In genomic region chr2:72915907-72916742, GRCh38 we compare ENCODE assay signal across 8 cellular contexts. TPM values are rescaled to one million over a fixed set of nuclear protein-coding genes. Genes with fewer than 3 reads are reported as not detected.
DNase-seq lines count a peak whose midpoint lies in the region; ATAC-seq and TF ChIP-seq lines count a peak whose summit lies in the region.

No MANE protein-coding gene starts in this region.

- TF ChIP-seq CTCF in type B pancreatic cell (conservative IDR thresholded peaks at IDR 0.05) = no peak

- H3K4me1 ChIP-seq in mononuclear cell (ENCODE audit: insufficient read depth, low read length) = peaks cover 51% of the 10 kb centered on the region

- H3K27me3 Mint-ChIP-seq in type B pancreatic cell = peaks cover 86% of the 10 kb centered on the region

- H3K27ac Mint-ChIP-seq in type B pancreatic cell = no peak overlapping the region

- peaks cover 5% of the 10 kb centered on the region for H3K4me1 Mint-ChIP-seq in type B pancreatic cell (ENCODE audit: unreplicated experiment)

- peaks cover 91% of the 10 kb centered on the region for H3K27me3 ChIP-seq in mononuclear cell (ENCODE audit: insufficient read depth, low read length)

- H3K9me3 ChIP-seq in mononuclear cell (ENCODE audit: low read depth, low read length) = no peaks in the 10 kb centered on the region

- H3K4me3 ChIP-seq in mononuclear cell (ENCODE audit: low read length) = peak overlapping the region; percentile 6

- ATAC-seq in GM19452 (IDR thresholded peaks at IDR 0.05; ENCODE audit: unreplicated experiment) (peak; percentile 64), HG03457 (IDR thresholded peaks at IDR 0.05; ENCODE audit: unreplicated experiment) (peak; percentile 46), SK-N-SH treated with all-trans-retinoic acid at 6 μM for 48 hours (peak; percentile 56)

- peak; percentile 62 for DNase-seq in DMS53 treated with DMSO at 0.1 percent for 48 hours (lab: John Stamatoyannopoulos, UW; ENCODE audit: unreplicated experiment)
- peak; percentile 87 for DNase-seq in ecto neural progenitor cell (ENCODE audit: low spot score)
- peak; percentile 72 for DNase-seq in type B pancreatic cell (ENCODE audit: extremely low spot score, unreplicated experiment)
- DNase-seq in effector CD8-positive, alpha-beta T cell (lab: John Stamatoyannopoulos, UW) = no peak

- H3K4me3 Mint-ChIP-seq in type B pancreatic cell = peak overlapping the region; percentile 76

- H3K36me3 Mint-ChIP-seq in type B pancreatic cell = no peaks in the 10 kb centered on the region

- H3K9me3 Mint-ChIP-seq in type B pancreatic cell = no peaks in the 10 kb centered on the region

TF ChIP-seq in SK-N-SH treated with all-trans-retinoic acid at 6 μM for 48 hours, 23 proteins besides CTCF, POLR2A, EP300 and RAD21:
- TF ChIP-seq RARB (CRISPR knock-in tag; IDR thresholded peaks at IDR 0.05) = no peak
- no peak for TF ChIP-seq OSR1 (CRISPR knock-in tag; IDR thresholded peaks at IDR 0.05)
- TF ChIP-seq TOX (CRISPR knock-in tag; IDR thresholded peaks at IDR 0.05; ENCODE audit: borderline replicate concordance) = no peak
- TF ChIP-seq ZFP3 (CRISPR knock-in tag; IDR thresholded peaks at IDR 0.05) = no peak
- no peak for TF ChIP-seq ZC3H10 (CRISPR knock-in tag; IDR thresholded peaks at IDR 0.05)
- no peak for TF ChIP-seq POU6F1 (CRISPR knock-in tag; IDR thresholded peaks at IDR 0.05; ENCODE audit: borderline replicate concordance, low read depth)
- TF ChIP-seq ZNF565 (CRISPR knock-in tag; conservative IDR thresholded peaks at IDR 0.05; ENCODE audit: low read depth) = no peak
- no peak for TF ChIP-seq ARNTL (CRISPR knock-in tag; IDR thresholded peaks at IDR 0.05; ENCODE audit: borderline replicate concordance, low read depth)
- no peak for TF ChIP-seq SNAI2 (CRISPR knock-in tag; IDR thresholded peaks at IDR 0.05)
- TF ChIP-seq BACH2 (CRISPR knock-in tag; IDR thresholded peaks at IDR 0.05; ENCODE audit: borderline replicate concordance) = no peak
- no peak for TF ChIP-seq ESRRG (CRISPR knock-in tag; IDR thresholded peaks at IDR 0.05)
- TF ChIP-seq ZNF8 (CRISPR knock-in tag; IDR thresholded peaks at IDR 0.05) = no peak

RNA-seq across cellular contexts. Expression of gene EMX1, which starts 1.2 kb away (rescaled TPM):
- not detected for total RNA-seq in mononuclear cell
- 0.71 and 0.97 TPM in 2 replicates for total RNA-seq in type B pancreatic cell (ENCODE audit: low replicate concordance)

RNA-seq across cellular contexts. Expression of gene SPR, which starts 28.9 kb away (rescaled TPM):
- total RNA-seq in mononuclear cell = 1.2 TPM
- total RNA-seq in type B pancreatic cell (ENCODE audit: low replicate concordance) = 12.4 and 16.0 TPM in 2 replicates
